ENCODE assay signal across 16 cellular contexts in genomic region chr9:117725426-117725887, GRCh38. TPM values are rescaled to one million over a fixed set of nuclear protein-coding genes. Genes with fewer than 3 reads are reported as not detected.
DNase-seq lines count a peak whose midpoint lies in the region; ATAC-seq and TF ChIP-seq lines count a peak whose summit lies in the region.
"Had no signal": no experiment of that assay in that cellular context is flagged by ENCODE, and none has a peak within 500 bp of the region (broad histone marks: within the 10 kb centered on the region; RNA-seq: fewer than 3 reads in every experiment).

No MANE protein-coding gene starts in this region.

- no peaks in the 10 kb centered on the region for H3K36me3 Mint-ChIP-seq in naive thymus-derived CD4-positive, alpha-beta T cell
- H3K36me3 Mint-ChIP-seq: activated CD4-positive, alpha-beta memory T cell treated with anti-CD3 and anti-CD28 coated beads for 36 hours; neural progenitor cell had no signal

- peaks cover 0 to 6% (median 0%) of the 10 kb centered on the region in 7 donors for H3K4me1 Mint-ChIP-seq in naive thymus-derived CD4-positive, alpha-beta T cell

- in situ Hi-C loops in GM13976 (cut with MboI; ENCODE audit: low sequenced_read_pairs, unreplicated experiment): no loop called here

- no peaks in the 10 kb centered on the region for H3K4me1 ChIP-seq in naive thymus-derived CD4-positive, alpha-beta T cell (ENCODE audit: control insufficient read depth in 2 of 2, insufficient read depth in 2 of 2, low read length in 2 of 2)

- H3K27me3 Mint-ChIP-seq in naive thymus-derived CD4-positive, alpha-beta T cell: peaks cover 0 to 31% (median 4%) of the 10 kb centered on the region in 5 donors
- H3K27me3 Mint-ChIP-seq: activated CD4-positive, alpha-beta memory T cell treated with anti-CD3 and anti-CD28 coated beads for 36 hours; effector memory CD8-positive, alpha-beta T cell had no signal

- H3K27me3 ChIP-seq in naive thymus-derived CD4-positive, alpha-beta T cell (ENCODE audit: control insufficient read depth in 2 of 2, insufficient read depth in 2 of 2, low read length in 2 of 2): no peaks in the 10 kb centered on the region
- H3K27me3 ChIP-seq: neural progenitor cell had no signal

- no peak overlapping the region for H3K27ac ChIP-seq in naive thymus-derived CD4-positive, alpha-beta T cell (ENCODE audit: low read depth, low read length)
- H3K27ac ChIP-seq: neural progenitor cell had no signal

- intact Hi-C loops in naive thymus-derived CD4-positive, alpha-beta T cell (cut with micrococcal nuclease): no loop called here
- intact Hi-C loops in head of caudate nucleus (cut with DNase I): no loop called here

- POLR2A ChIA-PET in naive thymus-derived CD4-positive, alpha-beta T cell (lab: Charles Lee): no interaction called here

- no peaks in the 10 kb centered on the region for H3K9me3 ChIP-seq in naive thymus-derived CD4-positive, alpha-beta T cell (ENCODE audit: control insufficient read depth in 2 of 3, low read length in 3 of 3)

- H3K36me3 ChIP-seq in naive thymus-derived CD4-positive, alpha-beta T cell (ENCODE audit: control insufficient read depth in 2 of 3, insufficient read depth in 3 of 3, low read length in 3 of 3): no peaks in the 10 kb centered on the region
- H3K36me3 ChIP-seq: neural progenitor cell had no signal

- DNase-seq in AG20443 (ENCODE audit: low spot score): peak; percentile 45
- peak; percentile 83 to 98 for DNase-seq in NOMO-1 (lab: John Stamatoyannopoulos, UW; ENCODE audit: unreplicated experiment in 2 of 2)
- peak; percentile 68 for DNase-seq in fibroblast of mammary gland (ENCODE audit: low read depth)
- no peak for DNase-seq in naive thymus-derived CD4-positive, alpha-beta T cell
- DNase-seq in NCI-H187 (lab: John Stamatoyannopoulos, UW): no peak
- no peak for DNase-seq in GM13976 (ENCODE audit: low spot score)
- no peak for DNase-seq in head of caudate nucleus
- no peak for DNase-seq in EL
- DNase-seq: activated CD4-positive, alpha-beta memory T cell treated with anti-CD3 and anti-CD28 coated beads for 36 hours; effector memory CD8-positive, alpha-beta T cell; left colon; NCI-H1417; NCI-H510A treated with DMSO at 0.1 percent for 48 hours; T1000 had no signal

- TF ChIP-seq CTCF in fibroblast of mammary gland (conservative IDR thresholded peaks at IDR 0.05; ENCODE audit: control insufficient read depth, insufficient read depth, low read depth, low read length): no peak
- TF ChIP-seq CTCF in GM13976 (IDR thresholded peaks at IDR 0.05; ENCODE audit: borderline replicate concordance, control extremely low read depth, extremely low read depth, insufficient read depth, missing control alignments): no peak

- no peak overlapping the region for H3K4me3 ChIP-seq in fibroblast of mammary gland (ENCODE audit: control insufficient read depth, low read depth, low read length)
- no peak overlapping the region for H3K4me3 ChIP-seq in naive thymus-derived CD4-positive, alpha-beta T cell (ENCODE audit: low read length)
- H3K4me3 ChIP-seq: neural progenitor cell had no signal

- H3K27ac Mint-ChIP-seq in naive thymus-derived CD4-positive, alpha-beta T cell: no peak overlapping the region
- H3K27ac Mint-ChIP-seq: activated CD4-positive, alpha-beta memory T cell treated with anti-CD3 and anti-CD28 coated beads for 36 hours; activated T-helper 2 cell treated with anti-CD3 and anti-CD28 coated beads, Interferon-gamma antibody, Interleukin-2, Interleukin-4, amounts not matched to agents 10 μg/mL and 5 μg/mL and 100 μg/mL, durations not matched to agents 14 hours and 24 hours and 36 hours; effector memory CD8-positive, alpha-beta T cell; neural progenitor cell had no signal

- H3K4me3 Mint-ChIP-seq in naive thymus-derived CD4-positive, alpha-beta T cell: no peak overlapping the region
- H3K4me3 Mint-ChIP-seq: activated CD4-positive, alpha-beta memory T cell treated with anti-CD3 and anti-CD28 coated beads for 36 hours; effector memory CD8-positive, alpha-beta T cell; neural progenitor cell had no signal

- CTCF ChIA-PET in naive thymus-derived CD4-positive, alpha-beta T cell (lab: Charles Lee): no interaction called here

- peaks cover 0 to 2% (median 0%) of the 10 kb centered on the region in 11 donors for H3K9me3 Mint-ChIP-seq in naive thymus-derived CD4-positive, alpha-beta T cell
- H3K9me3 Mint-ChIP-seq: activated CD4-positive, alpha-beta memory T cell treated with anti-CD3 and anti-CD28 coated beads for 36 hours; activated T-helper 2 cell treated with anti-CD3 and anti-CD28 coated beads, Interferon-gamma antibody, Interleukin-2, Interleukin-4, amounts not matched to agents 10 μg/mL and 5 μg/mL and 100 μg/mL, durations not matched to agents 14 hours and 24 hours and 36 hours; effector memory CD8-positive, alpha-beta T cell; neural progenitor cell had no signal

- ATAC-seq in naive thymus-derived CD4-positive, alpha-beta T cell: peak; percentile 60
- ATAC-seq: effector memory CD8-positive, alpha-beta T cell; left colon had no signal

RNA-seq across cellular contexts. Expression of gene TLR4, which starts 21.3 kb away (rescaled TPM):
- total RNA-seq in naive thymus-derived CD4-positive, alpha-beta T cell: 10 to 100 TPM in 1 of 5 experiments, 1 to 10 TPM in 3, under 1 TPM in 1; 0.10 to 28.1 (median 1.5) TPM
- polyA plus RNA-seq in naive thymus-derived CD4-positive, alpha-beta T cell: under 1 TPM in 1 of 2 donors, not detected in 1; 0.07 TPM
- total RNA-seq: activated CD4-positive, alpha-beta memory T cell treated with anti-CD3 and anti-CD28 coated beads for 36 hours; activated T-helper 2 cell treated with anti-CD3 and anti-CD28 coated beads, Interferon-gamma antibody, Interleukin-2, Interleukin-4, amounts not matched to agents 10 μg/mL and 5 μg/mL and 100 μg/mL, durations not matched to agents 14 hours and 24 hours and 36 hours had no signal

Comparison
In these comparisons a context has a peak if more than half of its experiments do, and no peak if none do; other contexts are left out.
1. DNase-seq: peak in AG20443 (single experiment), NOMO-1 (2 of 2) and fibroblast of mammary gland (single experiment); none in naive thymus-derived CD4-positive, alpha-beta T cell (0 of 9), NCI-H187 (0 of 2), GM13976 (single experiment), head of caudate nucleus (0 of 42) and EL (single experiment).